ENCODE assay signal across 8 cellular contexts in genomic region chr12:27014085-27014858, GRCh38. TPM values are rescaled to one million over a fixed set of nuclear protein-coding genes. Genes with fewer than 3 reads are reported as not detected.
A peak's percentile ranks its signal among the peaks of the same experiment; 100 is the strongest.
DNase-seq lines count a peak whose midpoint lies in the region; ATAC-seq and TF ChIP-seq lines count a peak whose summit lies in the region.

TM7SF3 (minus strand) TSS chr12:27014384; CDS start chr12:27014168, 216 bp downstream.

- WGBS in spleen, 5 donors = 0 to 2% (median 1%) methylated on average over 36 to 71 of the region's 71 CpGs

- H3K36me3 Mint-ChIP-seq in WTC11 (no peaks in the 10 kb centered on the region), immature natural killer cell (peaks cover 0 to 8% (median 0%) of the 10 kb centered on the region in 3 donors)

- H3K9me3 Mint-ChIP-seq in WTC11 = no peaks in the 10 kb centered on the region
- no peaks in the 10 kb centered on the region for H3K9me3 Mint-ChIP-seq in immature natural killer cell

- peak in 2 of 3 donors; percentile 22 to 47 for TF ChIP-seq POLR2A in spleen (IDR thresholded peaks at IDR 0.05)

- H3K27me3 Mint-ChIP-seq in WTC11 (ENCODE audit: low read depth) (no peaks in the 10 kb centered on the region), immature natural killer cell (ENCODE audit: low read depth in 3 of 3) (peaks cover 2 to 5% (median 3%) of the 10 kb centered on the region in 3 donors)

- H3K4me1 Mint-ChIP-seq in WTC11 = peaks cover 45% of the 10 kb centered on the region
- peaks cover 43 to 64% of the 10 kb centered on the region in 2 donors for H3K4me1 Mint-ChIP-seq in immature natural killer cell

- H3K27ac ChIP-seq in spleen = peak within 1 kb of the TSS; percentile 89 to 98 (median 96)

- peak; percentile 91 for ATAC-seq in GM19023 (IDR thresholded peaks at IDR 0.05; ENCODE audit: unreplicated experiment)
- peak; percentile 87 for ATAC-seq in HG03196 (IDR thresholded peaks at IDR 0.05; ENCODE audit: unreplicated experiment)
- ATAC-seq in WTC11 = peak; percentile 90

- H3K27me3 ChIP-seq in spleen (replicated peaks in 1 of 7) = no peaks in the 10 kb centered on the region

- POLR2A ChIA-PET in WTC11 (lab: Charles Lee) = interaction anchor here (1.0 kb wide), 1 partner anchor 8 kb away, joined by 6 read pairs; the partner anchor contains the start of gene MED21

- CTCF ChIA-PET in WTC11 (lab: Charles Lee) = interaction anchor here (0.6 to 3.4 kb wide), 13 partner anchors 9 to 295 kb away, joined by 3 to 57 read pairs (median 4); partner anchors contain the start of genes FGFR1OP2 and MED21

- intact Hi-C loops in spleen (cut with DNase I; ENCODE audit: low total_unique reads) = loop anchor here (5.0 to 10.0 kb wide), 2 partner anchors 159 to 293 kb away; no protein-coding TSS in a partner anchor

- peak within 1 kb of the TSS; percentile 85 to 86 for H3K4me3 ChIP-seq in cardiac fibroblast (replicated peaks in 1 of 2; ENCODE audit: low read depth in 2 of 2, low read length in 2 of 2)
- H3K4me3 ChIP-seq in spleen = peak within 1 kb of the TSS; percentile 84 to 99 (median 92)

- peak; percentile 61 for TF ChIP-seq CTCF in AG09319 (IDR thresholded peaks at IDR 0.05; ENCODE audit: low read depth, low read length)
- peak; percentile 77 for TF ChIP-seq CTCF in WTC11 (IDR thresholded peaks at IDR 0.05)
- TF ChIP-seq CTCF in cardiac fibroblast (IDR thresholded peaks at IDR 0.05; ENCODE audit: low read depth, low read length) = peak; percentile 50
- peak; percentile 84 to 99 (median 99) for TF ChIP-seq CTCF in spleen (IDR thresholded peaks at IDR 0.05 in 8 of 11, conservative IDR thresholded peaks at IDR 0.05 in 3 of 11)

- DNase-seq in AG09319 (ENCODE audit: extremely low read depth, low read depth) = peak; percentile 49
- peak; percentile 76 for DNase-seq in NCI-H2227 treated with DMSO at 0.1 percent for 48 hours (lab: John Stamatoyannopoulos, UW)
- peak; percentile 95 for DNase-seq in WTC11 (ENCODE audit: low spot score)
- peak; percentile 85 to 93 for DNase-seq in cardiac fibroblast (ENCODE audit: low read depth in 2 of 2)
- DNase-seq in immature natural killer cell = peak; percentile 95 to 97 (median 96)
- peak; percentile 100 for DNase-seq in spleen

- H3K4me1 ChIP-seq in spleen = peaks cover 10 to 69% (median 57%) of the 10 kb centered on the region in 6 donors

- H3K27ac Mint-ChIP-seq in WTC11 (peak within 1 kb of the TSS; percentile 88), immature natural killer cell (peak within 1 kb of the TSS; percentile 97 to 99 (median 98))

- H3K9me3 ChIP-seq in spleen = no peaks in the 10 kb centered on the region

- no peaks in the 10 kb centered on the region for H3K36me3 ChIP-seq in spleen

- peak within 1 kb of the TSS; percentile 92 for H3K4me3 Mint-ChIP-seq in WTC11
- H3K4me3 Mint-ChIP-seq in immature natural killer cell = peak within 1 kb of the TSS; percentile 91 to 97 (median 94)

TF ChIP-seq in WTC11, 78 proteins besides CTCF, POLR2A, EP300 and RAD21 (continues in another document):
- no peak for TF ChIP-seq JUN (CRISPR knock-in tag; IDR thresholded peaks at IDR 0.05)
- TF ChIP-seq ZNF423 (CRISPR knock-in tag; IDR thresholded peaks at IDR 0.05) = peak; percentile 92
- no peak; the same call in 1 of the 2 replicates for TF ChIP-seq ESRRA (CRISPR knock-in tag; IDR thresholded peaks at IDR 0.05; ENCODE audit: borderline replicate concordance)
- TF ChIP-seq, protein P1, sequence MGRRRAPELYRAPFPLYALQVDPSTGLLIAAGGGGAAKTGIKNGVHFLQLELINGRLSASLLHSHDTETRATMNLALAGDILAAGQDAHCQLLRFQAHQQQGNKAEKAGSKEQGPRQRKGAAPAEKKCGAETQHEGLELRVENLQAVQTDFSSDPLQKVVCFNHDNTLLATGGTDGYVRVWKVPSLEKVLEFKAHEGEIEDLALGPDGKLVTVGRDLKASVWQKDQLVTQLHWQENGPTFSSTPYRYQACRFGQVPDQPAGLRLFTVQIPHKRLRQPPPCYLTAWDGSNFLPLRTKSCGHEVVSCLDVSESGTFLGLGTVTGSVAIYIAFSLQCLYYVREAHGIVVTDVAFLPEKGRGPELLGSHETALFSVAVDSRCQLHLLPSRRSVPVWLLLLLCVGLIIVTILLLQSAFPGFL (CRISPR knock-in tag; IDR thresholded peaks at IDR 0.05; ENCODE audit: borderline replicate concordance) = no peak
- TF ChIP-seq ELF4 (CRISPR knock-in tag; IDR thresholded peaks at IDR 0.05; ENCODE audit: low read depth) = no peak
- TF ChIP-seq MLX (CRISPR knock-in tag; IDR thresholded peaks at IDR 0.05) = no peak
- TF ChIP-seq ZSCAN18 (CRISPR knock-in tag; IDR thresholded peaks at IDR 0.05) = no peak
- TF ChIP-seq, protein P2, sequence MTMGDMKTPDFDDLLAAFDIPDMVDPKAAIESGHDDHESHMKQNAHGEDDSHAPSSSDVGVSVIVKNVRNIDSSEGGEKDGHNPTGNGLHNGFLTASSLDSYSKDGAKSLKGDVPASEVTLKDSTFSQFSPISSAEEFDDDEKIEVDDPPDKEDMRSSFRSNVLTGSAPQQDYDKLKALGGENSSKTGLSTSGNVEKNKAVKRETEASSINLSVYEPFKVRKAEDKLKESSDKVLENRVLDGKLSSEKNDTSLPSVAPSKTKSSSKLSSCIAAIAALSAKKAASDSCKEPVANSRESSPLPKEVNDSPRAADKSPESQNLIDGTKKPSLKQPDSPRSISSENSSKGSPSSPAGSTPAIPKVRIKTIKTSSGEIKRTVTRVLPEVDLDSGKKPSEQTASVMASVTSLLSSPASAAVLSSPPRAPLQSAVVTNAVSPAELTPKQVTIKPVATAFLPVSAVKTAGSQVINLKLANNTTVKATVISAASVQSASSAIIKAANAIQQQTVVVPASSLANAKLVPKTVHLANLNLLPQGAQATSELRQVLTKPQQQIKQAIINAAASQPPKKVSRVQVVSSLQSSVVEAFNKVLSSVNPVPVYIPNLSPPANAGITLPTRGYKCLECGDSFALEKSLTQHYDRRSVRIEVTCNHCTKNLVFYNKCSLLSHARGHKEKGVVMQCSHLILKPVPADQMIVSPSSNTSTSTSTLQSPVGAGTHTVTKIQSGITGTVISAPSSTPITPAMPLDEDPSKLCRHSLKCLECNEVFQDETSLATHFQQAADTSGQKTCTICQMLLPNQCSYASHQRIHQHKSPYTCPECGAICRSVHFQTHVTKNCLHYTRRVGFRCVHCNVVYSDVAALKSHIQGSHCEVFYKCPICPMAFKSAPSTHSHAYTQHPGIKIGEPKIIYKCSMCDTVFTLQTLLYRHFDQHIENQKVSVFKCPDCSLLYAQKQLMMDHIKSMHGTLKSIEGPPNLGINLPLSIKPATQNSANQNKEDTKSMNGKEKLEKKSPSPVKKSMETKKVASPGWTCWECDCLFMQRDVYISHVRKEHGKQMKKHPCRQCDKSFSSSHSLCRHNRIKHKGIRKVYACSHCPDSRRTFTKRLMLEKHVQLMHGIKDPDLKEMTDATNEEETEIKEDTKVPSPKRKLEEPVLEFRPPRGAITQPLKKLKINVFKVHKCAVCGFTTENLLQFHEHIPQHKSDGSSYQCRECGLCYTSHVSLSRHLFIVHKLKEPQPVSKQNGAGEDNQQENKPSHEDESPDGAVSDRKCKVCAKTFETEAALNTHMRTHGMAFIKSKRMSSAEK (CRISPR knock-in tag; IDR thresholded peaks at IDR 0.05; ENCODE audit: borderline replicate concordance) = no peak
- TF ChIP-seq TCF7 (CRISPR knock-in tag; IDR thresholded peaks at IDR 0.05; ENCODE audit: low read depth) = no peak
- 0 out of 2 replicates have a peak, but pooled peaks have one; percentile 75 for TF ChIP-seq NFE2L1 (CRISPR knock-in tag; IDR thresholded peaks at IDR 0.05)
- TF ChIP-seq TP53 (CRISPR knock-in tag; IDR thresholded peaks at IDR 0.05) = peak; percentile 93
- TF ChIP-seq OVOL2 (CRISPR knock-in tag; IDR thresholded peaks at IDR 0.05; ENCODE audit: borderline replicate concordance) = no peak
- no peak for TF ChIP-seq SMAD4 (CRISPR knock-in tag; IDR thresholded peaks at IDR 0.05)
- TF ChIP-seq, protein P3, sequence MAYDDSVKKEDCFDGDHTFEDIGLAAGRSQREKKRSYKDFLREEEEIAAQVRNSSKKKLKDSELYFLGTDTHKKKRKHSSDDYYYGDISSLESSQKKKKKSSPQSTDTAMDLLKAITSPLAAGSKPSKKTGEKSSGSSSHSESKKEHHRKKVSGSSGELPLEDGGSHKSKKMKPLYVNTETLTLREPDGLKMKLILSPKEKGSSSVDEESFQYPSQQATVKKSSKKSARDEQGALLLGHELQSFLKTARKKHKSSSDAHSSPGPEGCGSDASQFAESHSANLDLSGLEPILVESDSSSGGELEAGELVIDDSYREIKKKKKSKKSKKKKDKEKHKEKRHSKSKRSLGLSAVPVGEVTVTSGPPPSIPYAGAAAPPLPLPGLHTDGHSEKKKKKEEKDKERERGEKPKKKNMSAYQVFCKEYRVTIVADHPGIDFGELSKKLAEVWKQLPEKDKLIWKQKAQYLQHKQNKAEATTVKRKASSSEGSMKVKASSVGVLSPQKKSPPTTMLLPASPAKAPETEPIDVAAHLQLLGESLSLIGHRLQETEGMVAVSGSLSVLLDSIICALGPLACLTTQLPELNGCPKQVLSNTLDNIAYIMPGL (CRISPR knock-in tag; IDR thresholded peaks at IDR 0.05) = peak; percentile 98
- no peak for TF ChIP-seq RORB (CRISPR knock-in tag; IDR thresholded peaks at IDR 0.05)

RNA-seq across cellular contexts. Expression of gene TM7SF3, which starts in this region (rescaled TPM):
- total RNA-seq in WTC11 (2021) (75.3 to 80.9 TPM (median 75.7 TPM) in 3 replicates), spleen (10 to 100 TPM; 33.7 to 88.7 (median 52.3) TPM)
- polyA plus RNA-seq in immature natural killer cell (100 to 1,000 TPM in 1 of 3 donors, 10 to 100 TPM in 2; 76.1 to 109 (median 78.1) TPM), spleen (10 to 100 TPM; 12.2 to 18.2 (median 16.2) TPM)

Comparison
In these comparisons a context has a peak if more than half of its experiments do, and no peak if none do; other contexts are left out.
1. Peak in every context shown above with its lines: DNase-seq, ATAC-seq, H3K4me3 ChIP-seq and H3K27ac ChIP-seq.
2. RNA of gene TM7SF3 (polyA plus RNA-seq): 76.1 to 109 TPM in immature natural killer cell; 12.2 to 18.2 TPM in spleen; every median in the first group is over 4 times any median in the second.
3. DNase-seq: peak in every context shown above with its lines; median percentile 100 in spleen; 96 in immature natural killer cell; 95 in WTC11; 89 in cardiac fibroblast; 76 in NCI-H2227 treated with DMSO at 0.1 percent for 48 hours; 49 in AG09319.